ENCODE assay signal across 8 cellular contexts in genomic region chr12:53180270-53180930, GRCh38. TPM values are rescaled to one million over a fixed set of nuclear protein-coding genes. Genes with fewer than 3 reads are reported as not detected.
DNase-seq lines count a peak whose midpoint lies in the region; TF ChIP-seq lines count a peak whose summit lies in the region.

CSAD (minus strand) TSS chr12:53180925; CDS start chr12:53173470, 7,455 bp downstream.
ZNF740 (plus strand) TSS chr12:53180722; CDS start chr12:53181984, 1,262 bp downstream.

- H3K18ac ChIP-seq in H9 (ENCODE audit: insufficient read length, low read depth, low read length), result peak within 1 kb of the TSS; percentile 59

- no peak within 1 kb of the TSS for H2BK120ac ChIP-seq in H9 (ENCODE audit: low read depth, low read length, poor library complexity, severe bottlenecking)

- H3K4me2 ChIP-seq in H9 (ENCODE audit: insufficient read depth, insufficient read length, low read length), result peak within 1 kb of the TSS; percentile 95

- no peaks in the 10 kb centered on the region for H3K79me1 ChIP-seq in H9 (ENCODE audit: insufficient read depth, low read depth, low read length, poor library complexity, severe bottlenecking)

- TF ChIP-seq CTCF in H9 (conservative IDR thresholded peaks at IDR 0.05) (no peak), fibroblast of the aortic adventitia (IDR thresholded peaks at IDR 0.05; ENCODE audit: insufficient read depth, low read length) (no peak), nephron progenitor cell (IDR thresholded peaks at IDR 0.05) (no peak)

- H3K4me1 Mint-ChIP-seq in H9, result peaks cover 20 to 23% of the 10 kb centered on the region in 2 experiments
- peaks cover 63% of the 10 kb centered on the region for H3K4me1 Mint-ChIP-seq in nephron progenitor cell
- peaks cover 56% of the 10 kb centered on the region for H3K4me1 Mint-ChIP-seq in stimulated activated naive CD8-positive, alpha-beta T cell treated with anti-CD3 and anti-CD28 coated beads, Interleukin-15, Interleukin-2, amounts not matched to agents 100 ng/mL and 50 ng/mL, for 24 hours (ENCODE audit: low read depth)

- H3K36me3 Mint-ChIP-seq in H9 (ENCODE audit: insufficient read depth in 1 of 3, low read depth in 3 of 3), result peaks cover 22 to 35% (median 32%) of the 10 kb centered on the region in 3 experiments; a peak in 6 of 7 replicates
- peaks cover 43% of the 10 kb centered on the region for H3K36me3 Mint-ChIP-seq in nephron progenitor cell (ENCODE audit: low read depth)
- H3K36me3 Mint-ChIP-seq in stimulated activated naive CD8-positive, alpha-beta T cell treated with anti-CD3 and anti-CD28 coated beads, Interleukin-15, Interleukin-2, amounts not matched to agents 100 ng/mL and 50 ng/mL, for 24 hours (ENCODE audit: low read depth), result peaks cover 34% of the 10 kb centered on the region

- H4K91ac ChIP-seq in H9 (ENCODE audit: insufficient read length, low read depth, low read length), result no peak within 1 kb of the TSS

- no peak within 1 kb of the TSS for H3K27ac ChIP-seq in H9 (ENCODE audit: insufficient read length, low read depth, low read length)

- H3K56ac ChIP-seq in H9 (ENCODE audit: insufficient read length, low read depth, low read length), result no peak within 1 kb of the TSS

- H3K9me3 Mint-ChIP-seq in H9 (no peaks in the 10 kb centered on the region; a peak in 1 of 5 replicates), nephron progenitor cell (no peaks in the 10 kb centered on the region)
- no peaks in the 10 kb centered on the region for H3K9me3 Mint-ChIP-seq in stimulated activated naive CD8-positive, alpha-beta T cell treated with anti-CD3 and anti-CD28 coated beads, Interleukin-15, Interleukin-2, amounts not matched to agents 100 ng/mL and 50 ng/mL, for 24 hours

- 0 out of 2 replicates have a peak, but pooled peaks cover 3% of the 10 kb centered on the region for H3K4me1 ChIP-seq in H9 (ENCODE audit: insufficient read depth, low read length)

- peaks cover 2% of the 10 kb centered on the region for H4K20me1 ChIP-seq in H9 (ENCODE audit: control insufficient read depth, insufficient read depth, insufficient read length)

- H3K9me3 ChIP-seq in H9 (ENCODE audit: control insufficient read depth, low read depth, low read length), result no peaks in the 10 kb centered on the region
- H3K9me3 ChIP-seq in MG63, result no peaks in the 10 kb centered on the region

- H3K23ac ChIP-seq in H9 (ENCODE audit: insufficient read length, low read depth, low read length), result no peak within 1 kb of the TSS

- H2AFZ ChIP-seq in H9 (ENCODE audit: low read length), result peak within 1 kb of the TSS; percentile 68

- H2BK15ac ChIP-seq in H9 (ENCODE audit: low read depth, low read length), result no peak within 1 kb of the TSS

- no peaks in the 10 kb centered on the region for H3K79me2 ChIP-seq in H9 (ENCODE audit: insufficient read depth, low read length)

- H3K4ac ChIP-seq in H9 (ENCODE audit: low read depth, low read length), result no peak within 1 kb of the TSS

- peak within 1 kb of the TSS; percentile 74 for H3K14ac ChIP-seq in H9 (ENCODE audit: insufficient read depth, low read length)

- H3T11ph ChIP-seq in H9 (ENCODE audit: low read length), result no peak within 1 kb of the TSS

- peaks cover 13% of the 10 kb centered on the region for H3K23me2 ChIP-seq in H9 (ENCODE audit: insufficient read length, low read depth, low read length, poor library complexity, severe bottlenecking)

- peak within 1 kb of the TSS; percentile 96 for H3K4me3 ChIP-seq in MG63
- peak within 1 kb of the TSS; percentile 81 for H3K4me3 ChIP-seq in fibroblast of the aortic adventitia (ENCODE audit: low read depth, low read length)

- no peak within 1 kb of the TSS for H2BK5ac ChIP-seq in H9 (ENCODE audit: insufficient read length, low read length)

- DNase-seq in ELF-1 (ENCODE audit: low read depth, low spot score) (peak; percentile 98), H9 (peak; percentile 99), MG63 (peak; percentile 99), SHP77 (lab: John Stamatoyannopoulos, UW) (peak; percentile 93 to 97), fibroblast of the aortic adventitia (ENCODE audit: low read depth) (peak; percentile 95), nephron progenitor cell (peak; percentile 94)
- DNase-seq in activated effector memory CD4-positive, alpha-beta T cell treated with Interleukin-2 at 50 U/mL for 16 hours, result peak; percentile 97

- no CpG with 5 or more reads among the region's 67 CpGs for WGBS in H9 (ENCODE audit: extremely low coverage, insufficient read length, low lambda C conversion rate)

- no peak within 1 kb of the TSS for H4K5ac ChIP-seq in H9 (ENCODE audit: insufficient read length, low read depth, low read length)

- H3K36me3 ChIP-seq in MG63, result peaks cover 40% of the 10 kb centered on the region

- H4K8ac ChIP-seq in H9 (replicated peaks; ENCODE audit: insufficient read length, low read depth, low read length), result no peak within 1 kb of the TSS

- H3K27me3 ChIP-seq in H9 (ENCODE audit: insufficient read depth, low read length) (peaks cover 5% of the 10 kb centered on the region; the same call in 1 of the 2 replicates), MG63 (no peaks in the 10 kb centered on the region)

- no peak within 1 kb of the TSS for H2AK5ac ChIP-seq in H9 (ENCODE audit: insufficient read length, low read length)

- H2BK12ac ChIP-seq in H9 (ENCODE audit: insufficient read length, low read depth, low read length), result no peak within 1 kb of the TSS

- H3K27ac Mint-ChIP-seq in H9 (peak within 1 kb of the TSS; percentile 87 to 95 (median 93)), nephron progenitor cell (peak within 1 kb of the TSS; percentile 99)
- peak within 1 kb of the TSS; percentile 95 for H3K27ac Mint-ChIP-seq in stimulated activated naive CD8-positive, alpha-beta T cell treated with anti-CD3 and anti-CD28 coated beads, Interleukin-15, Interleukin-2, amounts not matched to agents 100 ng/mL and 50 ng/mL, for 24 hours

- H3K9ac ChIP-seq in H9 (ENCODE audit: extremely low read depth, insufficient read length, low read length), result peak within 1 kb of the TSS; percentile 65

- peaks cover 56% of the 10 kb centered on the region for H3K27me3 Mint-ChIP-seq in H9 (ENCODE audit: low read depth)
- peaks cover 3% of the 10 kb centered on the region for H3K27me3 Mint-ChIP-seq in nephron progenitor cell (ENCODE audit: low read depth, poor library complexity)
- no peaks in the 10 kb centered on the region for H3K27me3 Mint-ChIP-seq in stimulated activated naive CD8-positive, alpha-beta T cell treated with anti-CD3 and anti-CD28 coated beads, Interleukin-15, Interleukin-2, amounts not matched to agents 100 ng/mL and 50 ng/mL, for 24 hours

- H3K4me3 Mint-ChIP-seq in H9 (peak within 1 kb of the TSS; percentile 87 to 91), nephron progenitor cell (peak within 1 kb of the TSS; percentile 94)
- H3K4me3 Mint-ChIP-seq in stimulated activated naive CD8-positive, alpha-beta T cell treated with anti-CD3 and anti-CD28 coated beads, Interleukin-15, Interleukin-2, amounts not matched to agents 100 ng/mL and 50 ng/mL, for 24 hours, result peak within 1 kb of the TSS; percentile 91

- H2BK20ac ChIP-seq in H9 (ENCODE audit: low read depth, low read length, poor library complexity, severe bottlenecking), result no peak within 1 kb of the TSS

RNA-seq across cellular contexts. Expression of gene CSAD, which starts in this region (rescaled TPM):
- total RNA-seq in H9 (2021) (7.4 and 7.7 TPM in 2 replicates), fibroblast of the aortic adventitia (ENCODE audit: low replicate concordance) (8.7 and 23.4 TPM in 2 replicates)
- total RNA-seq in MG63 (2014; rRNA removed; shearing (Covaris generic); ENCODE audit: low replicate concordance), result 1.2 and 7.1 TPM in 2 replicates

RNA-seq across cellular contexts. Expression of gene ZNF740, which starts in this region (rescaled TPM):
- total RNA-seq in H9 (2021) (41.2 and 47.2 TPM in 2 replicates), fibroblast of the aortic adventitia (ENCODE audit: low replicate concordance) (12.6 and 16.3 TPM in 2 replicates)
- total RNA-seq in MG63 (2014; rRNA removed; shearing (Covaris generic); ENCODE audit: low replicate concordance), result 14.7 and 22.2 TPM in 2 replicates
